9 cellular contexts compared by ENCODE assay signal in genomic region chr1:66182551-66183178, GRCh38.
DNase-seq lines count a peak whose midpoint lies in the region; ATAC-seq, FAIRE-seq and TF ChIP-seq lines count a peak whose summit lies in the region.
"Had no signal": no experiment of that assay in that cellular context is flagged by ENCODE, and none has a peak within 500 bp of the region (broad histone marks: within the 10 kb centered on the region; RNA-seq: fewer than 3 reads in every experiment).

No MANE protein-coding gene starts in this region.

- H3K79me1 ChIP-seq in H1 (ENCODE audit: low read depth, low read length), result no peaks in the 10 kb centered on the region

- POLR2A ChIA-PET in H1 (lab: Charles Lee; ENCODE audit: partially characterized antibody), result interaction anchor here (0.6 kb wide), 1 partner anchor 59 kb away, joined by 3 read pairs; no protein-coding TSS in a partner anchor

- TF ChIP-seq EP300 in H1 (IDR thresholded peaks at IDR 0.05; ENCODE audit: borderline replicate concordance in 1 of 2, low read depth in 2 of 2, low read length in 2 of 2), result no peak

- H3K4me1 ChIP-seq in H1 (replicated peaks in 1 of 4; ENCODE audit: control insufficient read depth in 3 of 4, insufficient read depth in 4 of 4, low read length in 3 of 4), result no peaks in the 10 kb centered on the region
- no peaks in the 10 kb centered on the region for H3K4me1 ChIP-seq in tibial artery

- H4K91ac ChIP-seq in H1 (replicated peaks; ENCODE audit: insufficient read length, low read length), result no peak overlapping the region

- peak; percentile 22 for DNase-seq in HFFc6
- DNase-seq in H1 (ENCODE audit: low read depth in 1 of 2, low spot score in 2 of 2), result no peak
- peak; percentile 5 to 9 for DNase-seq in stimulated activated CD4-positive, alpha-beta T cell treated with anti-CD3 and anti-CD28 coated beads, Interleukin-2, amount 100 ng/mL, for 48 hours
- no peak for DNase-seq in GM12892 (ENCODE audit: insufficient read length)
- no peak for DNase-seq in tibial artery
- DNase-seq in Kasumi-1 (lab: John Stamatoyannopoulos, UW), result no peak
- DNase-seq: natural killer cell had no signal

- no peak overlapping the region for H3K56ac ChIP-seq in H1 (replicated peaks; ENCODE audit: insufficient read length, low read depth, low read length)

- WGBS in H1 (ENCODE audit: extremely low coverage in 1 of 2, insufficient coverage in 1 of 2, insufficient read length in 1 of 2, insufficient replicate concordance in 2 of 2, low coverage in 1 of 2, low lambda C conversion rate in 2 of 2, missing lambda C conversion rate in 1 of 2), 2 experiments, result 89% methylated on average over 3 of the region's 3 CpGs; no CpG with 5 or more reads in 1 of the 2 experiments

- H2BK5ac ChIP-seq in H1 (ENCODE audit: low read depth, low read length), result no peak overlapping the region

- no peak overlapping the region for H3K23ac ChIP-seq in H1 (ENCODE audit: insufficient read length)

- no peak overlapping the region for H2BK12ac ChIP-seq in H1 (ENCODE audit: low read depth, low read length)

- no peak overlapping the region for H2AFZ ChIP-seq in H1 (ENCODE audit: low read length)

- intact Hi-C loops in tibial artery (cut with DNase I; ENCODE audit: low total_unique reads), result no loop called here

- H3K27me3 Mint-ChIP-seq in HFFc6 (ENCODE audit: insufficient read depth), result peaks cover 7% of the 10 kb centered on the region
- H3K27me3 Mint-ChIP-seq in T-helper 1 cell treated with Interleukin-12 subunit alpha and Interleukin-12 subunit beta and Interleukin-4 antibody, amounts not matched to agents 30 μg/mL and 1 μg/mL, for 36 hours (ENCODE audit: low read depth), result no peaks in the 10 kb centered on the region

- no peak for TF ChIP-seq POLR2A in H1 (IDR thresholded peaks at IDR 0.05; ENCODE audit: control extremely low read depth in 1 of 2, low read depth in 2 of 2, low read length in 2 of 2)
- no peak for TF ChIP-seq POLR2A in GM12892 (IDR thresholded peaks at IDR 0.05; ENCODE audit: low read depth, low read length)

- no peaks in the 10 kb centered on the region for H3K23me2 ChIP-seq in H1 (ENCODE audit: low read depth, low read length)

- H3K36me3 ChIP-seq in H1 (ENCODE audit: control insufficient read depth in 2 of 4, insufficient read depth in 4 of 4, low read length in 3 of 4) (no peaks in the 10 kb centered on the region), tibial artery (no peaks in the 10 kb centered on the region)

- ATAC-seq in HG03045 (IDR thresholded peaks at IDR 0.05; ENCODE audit: unreplicated experiment), result no peak

- no peaks in the 10 kb centered on the region for H3K9me3 ChIP-seq in H1 (ENCODE audit: insufficient read depth in 2 of 2, low read depth in 1 of 2, low read length in 1 of 2)
- no peaks in the 10 kb centered on the region for H3K9me3 ChIP-seq in tibial artery

- FAIRE-seq in H1 (lab: Jason Lieb, UNC) (no peak), GM12892 (lab: Jason Lieb, UNC) (no peak)

- no peak overlapping the region for H4K8ac ChIP-seq in H1 (ENCODE audit: extremely low read depth, insufficient read depth, low read length)

- no peak overlapping the region for H2BK15ac ChIP-seq in H1 (ENCODE audit: low read length)

- no peaks in the 10 kb centered on the region for H4K20me1 ChIP-seq in H1 (replicated peaks in 1 of 2; ENCODE audit: control insufficient read depth in 1 of 2, insufficient read depth in 2 of 2, low read length in 2 of 2)

- no peak overlapping the region for H3K27ac ChIP-seq in H1 (ENCODE audit: low read depth, low read length)
- no peak overlapping the region for H3K27ac ChIP-seq in tibial artery

- H3K4me2 ChIP-seq in H1 (ENCODE audit: insufficient read depth in 1 of 2, low read depth in 2 of 2, low read length in 2 of 2), result no peak overlapping the region

- H3K27ac Mint-ChIP-seq in HFFc6, result no peak overlapping the region
- peak overlapping the region; percentile 32 for H3K27ac Mint-ChIP-seq in T-helper 1 cell treated with Interleukin-12 subunit alpha and Interleukin-12 subunit beta and Interleukin-4 antibody, amounts not matched to agents 30 μg/mL and 1 μg/mL, for 36 hours
- H3K27ac Mint-ChIP-seq: natural killer cell had no signal

- no peak overlapping the region for H3K4me3 Mint-ChIP-seq in HFFc6
- H3K4me3 Mint-ChIP-seq in T-helper 1 cell treated with Interleukin-12 subunit alpha and Interleukin-12 subunit beta and Interleukin-4 antibody, amounts not matched to agents 30 μg/mL and 1 μg/mL, for 36 hours, result peak overlapping the region; percentile 46
- H3K4me3 Mint-ChIP-seq: natural killer cell had no signal

- no peaks in the 10 kb centered on the region for H3K9me3 Mint-ChIP-seq in HFFc6
- H3K9me3 Mint-ChIP-seq in T-helper 1 cell treated with Interleukin-12 subunit alpha and Interleukin-12 subunit beta and Interleukin-4 antibody, amounts not matched to agents 30 μg/mL and 1 μg/mL, for 36 hours, result peaks cover 12% of the 10 kb centered on the region
- H3K9me3 Mint-ChIP-seq: natural killer cell had no signal

- H3K36me3 Mint-ChIP-seq in HFFc6 (ENCODE audit: low read depth), result no peaks in the 10 kb centered on the region
- H3K36me3 Mint-ChIP-seq in T-helper 1 cell treated with Interleukin-12 subunit alpha and Interleukin-12 subunit beta and Interleukin-4 antibody, amounts not matched to agents 30 μg/mL and 1 μg/mL, for 36 hours (ENCODE audit: low read depth), result peaks cover 18% of the 10 kb centered on the region
- H3K36me3 Mint-ChIP-seq: natural killer cell had no signal

- H2BK20ac ChIP-seq in H1 (ENCODE audit: low read length), result no peak overlapping the region

- H2AK5ac ChIP-seq in H1 (ENCODE audit: low read depth, low read length), result no peak overlapping the region

- H3K79me2 ChIP-seq in H1 (ENCODE audit: control insufficient read depth in 1 of 2, insufficient read depth in 2 of 2, low read length in 2 of 2), result no peaks in the 10 kb centered on the region

- H3K14ac ChIP-seq in H1 (ENCODE audit: insufficient read length), result no peak overlapping the region

- no peak overlapping the region for H3K18ac ChIP-seq in H1 (ENCODE audit: extremely low read depth, low read length)

- H3K9ac ChIP-seq in H1 (replicated peaks in 1 of 4; ENCODE audit: extremely low read depth in 1 of 4, low read depth in 3 of 4, low read length in 3 of 4), result no peak overlapping the region

- no peak overlapping the region for H3K4me3 ChIP-seq in H1 (ENCODE audit: extremely low read depth in 1 of 4, insufficient read depth in 2 of 4, low read depth in 3 of 4, low read length in 4 of 4)
- H3K4me3 ChIP-seq in tibial artery, result no peak overlapping the region

- no peak overlapping the region for H3K4ac ChIP-seq in H1 (replicated peaks; ENCODE audit: insufficient read length, low read depth, low read length)

- peaks cover 10% of the 10 kb centered on the region for H3K4me1 Mint-ChIP-seq in HFFc6 (ENCODE audit: low read depth)
- peaks cover 35% of the 10 kb centered on the region for H3K4me1 Mint-ChIP-seq in T-helper 1 cell treated with Interleukin-12 subunit alpha and Interleukin-12 subunit beta and Interleukin-4 antibody, amounts not matched to agents 30 μg/mL and 1 μg/mL, for 36 hours (ENCODE audit: low read depth)
- H3K4me1 Mint-ChIP-seq: natural killer cell had no signal

- H2BK120ac ChIP-seq in H1 (replicated peaks; ENCODE audit: low read depth, low read length), result no peak overlapping the region

- CTCF ChIA-PET in H1 (lab: Charles Lee; ENCODE audit: partially characterized antibody), result interaction anchor here (0.9 to 1.0 kb wide), 3 partner anchors 60 to 264 kb away, joined by 3 read pairs; no protein-coding TSS in a partner anchor

- H4K5ac ChIP-seq in H1 (ENCODE audit: insufficient read length, low read depth, low read length), result no peak overlapping the region

- H3K27me3 ChIP-seq in H1 (replicated peaks in 1 of 4; ENCODE audit: control insufficient read depth in 3 of 4, extremely low read depth in 1 of 4, insufficient read depth in 3 of 4, low read length in 3 of 4) (no peaks in the 10 kb centered on the region), tibial artery (no peaks in the 10 kb centered on the region)

- TF ChIP-seq CTCF in HFFc6 (IDR thresholded peaks at IDR 0.05), result no peak
- TF ChIP-seq CTCF in H1 (IDR thresholded peaks at IDR 0.05; ENCODE audit: control extremely low read depth in 1 of 3, insufficient read depth in 1 of 3, low read depth in 1 of 3, low read length in 3 of 3), result no peak
- no peak for TF ChIP-seq CTCF in tibial artery (IDR thresholded peaks at IDR 0.05)

- no peak for TF ChIP-seq RAD21 in H1 (IDR thresholded peaks at IDR 0.05 in 1 of 2, conservative IDR thresholded peaks at IDR 0.05 in 1 of 2; ENCODE audit: low read depth in 2 of 2, low read length in 2 of 2)

TF ChIP-seq in H1, 55 proteins besides CTCF, POLR2A, EP300 and RAD21:
- TF ChIP-seq CEBPB (IDR thresholded peaks at IDR 0.05; ENCODE audit: low read depth, low read length), result peak; percentile 24; the same call in 1 of the 2 replicates
- no peak for TF ChIP-seq KDM1A (IDR thresholded peaks at IDR 0.05; ENCODE audit: borderline replicate concordance, low read length)

Comparison
In these comparisons a context has a peak if more than half of its experiments do, and no peak if none do; other contexts are left out.
1. DNase-seq: peak in HFFc6 (single experiment) and stimulated activated CD4-positive, alpha-beta T cell treated with anti-CD3 and anti-CD28 coated beads, Interleukin-2, amount 100 ng/mL, for 48 hours (2 of 2); none in H1 (0 of 2), GM12892 (single experiment), tibial artery (0 of 2) and Kasumi-1 (0 of 2).